Comparison of ENCODE assay signal across 8 cellular contexts in the genomic region with DNA sequence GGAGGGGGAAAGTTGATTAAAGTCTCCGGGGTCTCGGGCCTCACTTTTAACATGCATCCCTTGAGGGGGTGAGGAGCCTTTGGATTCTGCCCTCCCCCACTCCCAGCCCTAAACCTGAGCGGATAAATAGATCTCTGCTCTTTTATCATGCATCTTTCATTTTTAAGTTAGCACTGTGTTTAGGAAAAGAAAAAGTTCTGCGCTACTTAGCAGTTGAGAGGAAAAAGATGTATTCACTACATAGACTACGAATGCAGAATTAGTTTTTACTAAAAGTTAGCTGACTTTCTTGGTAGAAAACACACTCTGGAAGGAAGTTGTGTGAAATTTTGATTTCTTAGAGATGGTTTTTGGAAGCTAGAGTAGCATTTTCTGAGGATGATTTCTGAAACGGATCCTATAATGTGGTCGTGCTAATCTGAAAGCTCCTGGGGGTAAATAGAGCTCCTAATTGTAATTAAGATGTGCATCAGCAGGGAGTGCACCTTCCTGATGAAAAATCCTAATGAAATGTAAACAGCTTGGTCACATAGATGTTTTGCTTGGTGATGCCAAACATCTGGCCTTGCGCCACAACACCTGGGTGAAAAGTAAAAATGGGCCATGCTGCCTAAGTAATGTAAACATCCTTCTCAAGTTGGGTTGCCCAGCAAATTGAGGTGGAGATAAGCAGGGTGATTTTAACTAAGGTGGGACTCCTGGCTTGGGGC. TPM values are rescaled to one million over a fixed set of nuclear protein-coding genes. Genes with fewer than 3 reads are reported as not detected.
A peak's percentile ranks its signal among the peaks of the same experiment; 100 is the strongest.
DNase-seq lines count a peak whose midpoint lies in the region; ATAC-seq and TF ChIP-seq lines count a peak whose summit lies in the region.

No MANE protein-coding gene starts in this region.

- peak overlapping the region; percentile 80 to 88 for H3K4me3 ChIP-seq in cardiac fibroblast (replicated peaks in 1 of 2; ENCODE audit: low read depth in 2 of 2, low read length in 2 of 2)

- H3K27me3 Mint-ChIP-seq in natural killer cell (ENCODE audit: low read depth in 2 of 2) (peaks cover 62 to 67% of the 10 kb centered on the region in 2 donors), mesothelial cell of epicardium (ENCODE audit: low read depth) (no peaks in the 10 kb centered on the region)
- peaks cover 40 to 59% of the 10 kb centered on the region in 2 donors for H3K27me3 Mint-ChIP-seq in natural killer cell treated with Interleukin-12 subunit alpha and Interleukin-12 subunit beta and Interleukin-15 and Interleukin-18, amount 100 ng/mL, for 72 hours

- DNase-seq in natural killer cell (no peak), cardiac fibroblast (ENCODE audit: low read depth in 2 of 2) (peak in 1 of 2 donors; percentile 12), mesothelial cell of epicardium (ENCODE audit: low spot score in 2 of 2, unreplicated experiment in 2 of 2) (no peak), MV-4-11 (lab: John Stamatoyannopoulos, UW) (no peak), KG1 (lab: John Stamatoyannopoulos, UW) (no peak)
- no peak for DNase-seq in natural killer cell treated with Interleukin-12 subunit alpha and Interleukin-12 subunit beta and Interleukin-15 and Interleukin-18, amount 100 ng/mL, for 72 hours (ENCODE audit: low spot score)
- no peak for DNase-seq in stimulated activated CD4-positive, alpha-beta T cell treated with anti-CD3 and anti-CD28 coated beads, Interleukin-4, amount 100 ng/mL, for 1 hour

- H3K9me3 Mint-ChIP-seq in natural killer cell (no peaks in the 10 kb centered on the region), mesothelial cell of epicardium (no peaks in the 10 kb centered on the region)
- no peaks in the 10 kb centered on the region for H3K9me3 Mint-ChIP-seq in natural killer cell treated with Interleukin-12 subunit alpha and Interleukin-12 subunit beta and Interleukin-15 and Interleukin-18, amount 100 ng/mL, for 72 hours

- ATAC-seq in natural killer cell (no peak), HG02938 (IDR thresholded peaks at IDR 0.05; ENCODE audit: unreplicated experiment) (no peak)
- no peak for ATAC-seq in natural killer cell treated with Interleukin-12 subunit alpha and Interleukin-12 subunit beta and Interleukin-15 and Interleukin-18, amount 100 ng/mL, for 72 hours

- H3K4me3 Mint-ChIP-seq in natural killer cell (peak overlapping the region; percentile 9), mesothelial cell of epicardium (peak overlapping the region; percentile 95)
- H3K4me3 Mint-ChIP-seq in natural killer cell treated with Interleukin-12 subunit alpha and Interleukin-12 subunit beta and Interleukin-15 and Interleukin-18, amount 100 ng/mL, for 72 hours, result no peak overlapping the region

- H3K36me3 Mint-ChIP-seq in natural killer cell (no peaks in the 10 kb centered on the region), mesothelial cell of epicardium (no peaks in the 10 kb centered on the region)
- H3K36me3 Mint-ChIP-seq in natural killer cell treated with Interleukin-12 subunit alpha and Interleukin-12 subunit beta and Interleukin-15 and Interleukin-18, amount 100 ng/mL, for 72 hours, result peaks cover 7% of the 10 kb centered on the region

- TF ChIP-seq CTCF in natural killer cell (IDR thresholded peaks at IDR 0.05) (no peak), cardiac fibroblast (IDR thresholded peaks at IDR 0.05; ENCODE audit: low read depth, low read length) (no peak), mesothelial cell of epicardium (IDR thresholded peaks at IDR 0.05; ENCODE audit: unreplicated experiment) (no peak)

- H3K4me1 Mint-ChIP-seq in natural killer cell (peaks cover 7 to 18% of the 10 kb centered on the region in 2 donors), mesothelial cell of epicardium (peaks cover 71% of the 10 kb centered on the region)
- peaks cover 6% of the 10 kb centered on the region in 2 donors for H3K4me1 Mint-ChIP-seq in natural killer cell treated with Interleukin-12 subunit alpha and Interleukin-12 subunit beta and Interleukin-15 and Interleukin-18, amount 100 ng/mL, for 72 hours (ENCODE audit: low read depth in 2 of 2)

- intact Hi-C loops in natural killer cell (cut with micrococcal nuclease), result no loop called here

- H3K27ac Mint-ChIP-seq in natural killer cell (no peak overlapping the region), mesothelial cell of epicardium (peak overlapping the region; percentile 93)
- H3K27ac Mint-ChIP-seq in natural killer cell treated with Interleukin-12 subunit alpha and Interleukin-12 subunit beta and Interleukin-15 and Interleukin-18, amount 100 ng/mL, for 72 hours, result no peak overlapping the region

RNA-seq across cellular contexts. Expression of gene ROR1, which starts 1.8 kb away (rescaled TPM):
- under 1 TPM; 0.05 to 0.35 (median 0.27) TPM for total RNA-seq in natural killer cell
- total RNA-seq in natural killer cell treated with Interleukin-12 subunit alpha and Interleukin-12 subunit beta and Interleukin-15 and Interleukin-18, amount 100 ng/mL, for 72 hours, result under 1 TPM in 1 of 2 donors, not detected in 1; 0.38 TPM
- total RNA-seq in mesothelial cell of epicardium, result 76.0 to 89.9 TPM (median 81.4 TPM) in 3 replicates

Comparison
In these comparisons a context has a peak if more than half of its experiments do, and no peak if none do; other contexts are left out.
1. RNA of gene ROR1, which starts 1.8 kb away (total RNA-seq): 76.0 to 89.9 TPM in mesothelial cell of epicardium; 0.38 TPM in natural killer cell treated with Interleukin-12 subunit alpha and Interleukin-12 subunit beta and Interleukin-15 and Interleukin-18, amount 100 ng/mL, for 72 hours and 0.05 to 0.35 TPM in natural killer cell; every median in the first group is over 10 times any median in the second.